In genomic region chr6:157513004-157513603, GRCh38 we compare ENCODE assay signal across 1 cellular context.
TF ChIP-seq lines count a peak whose summit lies in the region.

No MANE protein-coding gene starts in this region.

TF ChIP-seq in HepG2, 621 proteins besides CTCF, POLR2A, EP300 and RAD21 (continued from another document and continues in another):
- TF ChIP-seq STAG1 (CRISPR knock-in tag; IDR thresholded peaks at IDR 0.05) (peak; percentile 18), KLF13 (CRISPR knock-in tag; IDR thresholded peaks at IDR 0.05) (no peak), SP5 (CRISPR knock-in tag; IDR thresholded peaks at IDR 0.05; ENCODE audit: borderline replicate concordance, low read depth) (peak; percentile 31; the same call in 1 of the 2 replicates), LCORL (IDR thresholded peaks at IDR 0.05) (0 out of 2 replicates have a peak, but pooled peaks have one; percentile 9), LCORL (CRISPR knock-in tag; IDR thresholded peaks at IDR 0.05) (peak; percentile 46), ZNF17 (CRISPR knock-in tag; IDR thresholded peaks at IDR 0.05) (no peak), ZHX1 (CRISPR knock-in tag; IDR thresholded peaks at IDR 0.05; ENCODE audit: low read depth) (no peak), ZNF101 (CRISPR knock-in tag; IDR thresholded peaks at IDR 0.05; ENCODE audit: borderline replicate concordance, low read depth) (no peak), ZNF350 (CRISPR knock-in tag; IDR thresholded peaks at IDR 0.05; ENCODE audit: borderline replicate concordance, low read depth) (peak; percentile 59; the same call in 1 of the 2 replicates), NFATC3 (CRISPR knock-in tag; IDR thresholded peaks at IDR 0.05) (no peak), ADNP (CRISPR knock-in tag; IDR thresholded peaks at IDR 0.05) (no peak), ZNF784 (CRISPR knock-in tag; IDR thresholded peaks at IDR 0.05; ENCODE audit: borderline replicate concordance) (no peak), TGIF2 (CRISPR knock-in tag; IDR thresholded peaks at IDR 0.05) (peak; percentile 46; the same call in 1 of the 2 replicates), SRF (IDR thresholded peaks at IDR 0.05; ENCODE audit: low read depth, low read length) (no peak), CBX1 (IDR thresholded peaks at IDR 0.05; ENCODE audit: low read depth) (no peak), TEAD3 (CRISPR knock-in tag; optimal IDR thresholded peaks at IDR 0.05; ENCODE audit: borderline replicate concordance) (peak; percentile 88), ZSCAN22 (CRISPR knock-in tag; IDR thresholded peaks at IDR 0.05) (no peak), ETV6 (CRISPR knock-in tag; conservative IDR thresholded peaks at IDR 0.05) (no peak), ATF5 (CRISPR knock-in tag; IDR thresholded peaks at IDR 0.05; ENCODE audit: low read depth) (no peak), ZNF672 (CRISPR knock-in tag; IDR thresholded peaks at IDR 0.05) (no peak), SUZ12 (IDR thresholded peaks at IDR 0.05; ENCODE audit: low read depth, low read length) (no peak), MEIS2 (CRISPR knock-in tag; IDR thresholded peaks at IDR 0.05) (no peak; the same call in 1 of the 2 replicates), ZSCAN30 (CRISPR knock-in tag; IDR thresholded peaks at IDR 0.05) (no peak), MNT (IDR thresholded peaks at IDR 0.05) (no peak), FOSL2 (CRISPR knock-in tag; IDR thresholded peaks at IDR 0.05) (peak; percentile 52), ARNT2 (CRISPR knock-in tag; IDR thresholded peaks at IDR 0.05; ENCODE audit: low read depth) (peak; percentile 67; the same call in 1 of the 2 replicates), SPEN (CRISPR knock-in tag; IDR thresholded peaks at IDR 0.05; ENCODE audit: low read depth) (peak; percentile 54), PHB2 (IDR thresholded peaks at IDR 0.05; ENCODE audit: partially characterized antibody) (no peak), ZNF543 (CRISPR knock-in tag; IDR thresholded peaks at IDR 0.05) (0 out of 2 replicates have a peak, but pooled peaks have one; percentile 42), ELK4 (CRISPR knock-in tag; IDR thresholded peaks at IDR 0.05; ENCODE audit: borderline replicate concordance) (no peak), CBX5 (CRISPR knock-in tag; IDR thresholded peaks at IDR 0.05; ENCODE audit: borderline replicate concordance) (0 out of 2 replicates have a peak, but pooled peaks have one; percentile 28), ZNF616 (CRISPR knock-in tag; IDR thresholded peaks at IDR 0.05; ENCODE audit: low read depth) (no peak), ZNF605 (CRISPR knock-in tag; IDR thresholded peaks at IDR 0.05) (0 out of 2 replicates have a peak, but pooled peaks have one; percentile 66), HMGXB4 (CRISPR knock-in tag; IDR thresholded peaks at IDR 0.05; ENCODE audit: borderline replicate concordance in 1 of 2, low read depth in 1 of 2) (no peak; a peak in 1 of 4 replicates), U2AF1 (optimal IDR thresholded peaks at IDR 0.05; ENCODE audit: low read depth, low read length) (no peak), HMGA1 (CRISPR knock-in tag; conservative IDR thresholded peaks at IDR 0.05) (no peak), IRF9 (CRISPR knock-in tag; IDR thresholded peaks at IDR 0.05; ENCODE audit: borderline replicate concordance) (no peak; the same call in 1 of the 2 replicates), THYN1 (CRISPR knock-in tag; IDR thresholded peaks at IDR 0.05; ENCODE audit: borderline replicate concordance, low read depth) (no peak), GLI4 (CRISPR knock-in tag; IDR thresholded peaks at IDR 0.05; ENCODE audit: borderline replicate concordance) (no peak), ZNF720 (CRISPR knock-in tag; IDR thresholded peaks at IDR 0.05) (no peak), ZNF33A (CRISPR knock-in tag; IDR thresholded peaks at IDR 0.05; ENCODE audit: borderline replicate concordance) (no peak), ATF2 (CRISPR knock-in tag; IDR thresholded peaks at IDR 0.05) (peak; percentile 64; the same call in 1 of the 2 replicates), CHD4 (IDR thresholded peaks at IDR 0.05; ENCODE audit: borderline replicate concordance, low read length) (no peak), ONECUT2 (CRISPR knock-in tag; IDR thresholded peaks at IDR 0.05) (no peak), ZNF431 (CRISPR knock-in tag; IDR thresholded peaks at IDR 0.05; ENCODE audit: borderline replicate concordance, low read depth) (0 out of 2 replicates have a peak, but pooled peaks have one; percentile 14), YEATS2 (CRISPR knock-in tag; IDR thresholded peaks at IDR 0.05; ENCODE audit: borderline replicate concordance) (no peak), ZNF18 (CRISPR knock-in tag; IDR thresholded peaks at IDR 0.05; ENCODE audit: insufficient replicate concordance) (peak; percentile 77), ZBTB33 (CRISPR knock-in tag; IDR thresholded peaks at IDR 0.05) (peak; percentile 35; the same call in 1 of the 2 replicates), ZFY (CRISPR knock-in tag; IDR thresholded peaks at IDR 0.05) (no peak)
